In the genomic region with DNA sequence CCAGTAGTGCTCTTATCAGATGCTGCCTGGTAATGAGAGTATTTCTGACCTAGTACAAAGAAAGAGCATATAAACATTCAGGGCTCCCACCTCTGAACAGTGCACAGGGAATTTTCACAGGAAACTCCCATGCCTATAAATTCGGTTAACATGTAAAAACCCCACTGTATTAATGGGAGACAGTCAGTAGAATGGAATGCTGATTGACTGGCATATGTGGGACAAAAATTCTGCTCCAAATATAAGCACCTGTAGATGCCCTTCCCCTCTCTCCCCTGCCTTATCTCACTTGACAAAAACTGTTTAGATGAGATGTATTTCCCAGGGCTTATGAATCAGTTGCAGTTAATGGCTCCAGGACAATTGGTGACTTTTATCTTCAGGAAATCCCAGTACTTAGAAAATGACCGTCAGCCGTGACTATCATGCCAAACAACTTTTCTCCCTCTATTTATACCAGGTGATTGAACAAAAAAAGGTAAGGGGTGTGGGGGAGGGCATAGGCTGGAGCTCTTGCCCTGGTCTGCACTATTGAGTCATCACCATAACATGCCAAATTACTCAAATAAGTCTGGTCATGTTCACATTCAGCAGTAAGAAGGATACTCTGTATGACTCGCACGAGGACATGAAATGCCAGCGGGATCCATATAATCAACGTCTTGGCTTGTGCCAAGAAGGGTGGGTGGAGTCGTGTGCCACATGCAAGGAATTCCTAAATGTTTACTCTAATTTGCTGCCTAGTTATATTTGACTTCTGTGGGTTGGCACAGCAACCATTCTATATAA, we compare ENCODE assay signal across 13 cellular contexts.
DNase-seq lines count a peak whose midpoint lies in the region; ATAC-seq and TF ChIP-seq lines count a peak whose summit lies in the region.
"Had no signal": no experiment of that assay in that cellular context is flagged by ENCODE, and none has a peak within 500 bp of the region (broad histone marks: within the 10 kb centered on the region; RNA-seq: fewer than 3 reads in every experiment).

No MANE protein-coding gene starts in this region.

- no peaks in the 10 kb centered on the region for H3K9me3 Mint-ChIP-seq in chondrocyte (ENCODE audit: low read depth)
- H3K9me3 Mint-ChIP-seq in activated CD4-positive, alpha-beta T cell treated with anti-CD3 and anti-CD28 coated beads, Interleukin-2, amount 10 ng/mL, durations not matched to agents 7 days and 5 days = no peaks in the 10 kb centered on the region

- H3K4me1 Mint-ChIP-seq in chondrocyte (ENCODE audit: low read depth) = peaks cover 36% of the 10 kb centered on the region
- H3K4me1 Mint-ChIP-seq in activated CD4-positive, alpha-beta T cell treated with anti-CD3 and anti-CD28 coated beads, Interleukin-2, amount 10 ng/mL, durations not matched to agents 7 days and 5 days = no peaks in the 10 kb centered on the region

- intact Hi-C loops in left lung (cut with DNase I) (no loop called here), left ventricle myocardium inferior (cut with micrococcal nuclease) (no loop called here)

- H3K27ac ChIP-seq in left lung = no peak overlapping the region
- H3K27ac ChIP-seq in left ventricle myocardium inferior (replicated peaks) = no peak overlapping the region
- H3K27ac ChIP-seq: BLaER1 treated with 17β-estradiol and CSF1 and Interleukin-3, amounts not matched to agents 10 nM and 100 nM; neural progenitor cell had no signal

- no peak for TF ChIP-seq POLR2A in GM18505 (IDR thresholded peaks at IDR 0.05; ENCODE audit: borderline replicate concordance, extremely low read depth, insufficient read depth, insufficient read length)

- no peaks in the 10 kb centered on the region for H3K27me3 ChIP-seq in left lung
- no peaks in the 10 kb centered on the region for H3K27me3 ChIP-seq in left ventricle myocardium inferior (ENCODE audit: low read depth)
- H3K27me3 ChIP-seq: BLaER1 treated with 17β-estradiol and CSF1 and Interleukin-3, amounts not matched to agents 10 nM and 100 nM; neural progenitor cell had no signal

- ATAC-seq in left lung (peak; percentile 72), GM18505 (IDR thresholded peaks at IDR 0.05; ENCODE audit: unreplicated experiment) (no peak)

- POLR2A ChIA-PET in activated CD4-positive, alpha-beta T cell treated with anti-CD3 and anti-CD28 coated beads, Interleukin-2, amount 10 ng/mL, durations not matched to agents 7 days and 5 days (lab: Charles Lee) = no interaction called here

- CTCF ChIA-PET in activated CD4-positive, alpha-beta T cell treated with anti-CD3 and anti-CD28 coated beads, Interleukin-2, amount 10 ng/mL, durations not matched to agents 7 days and 5 days (lab: Charles Lee) = no interaction called here

- H3K4me1 ChIP-seq in left lung (no peaks in the 10 kb centered on the region), left ventricle myocardium inferior (peaks cover 10% of the 10 kb centered on the region)

- H3K36me3 ChIP-seq in left lung (no peaks in the 10 kb centered on the region), left ventricle myocardium inferior (no peaks in the 10 kb centered on the region)
- H3K36me3 ChIP-seq: BLaER1 treated with 17β-estradiol and CSF1 and Interleukin-3, amounts not matched to agents 10 nM and 100 nM; neural progenitor cell had no signal

- H3K9me3 ChIP-seq in left lung (no peaks in the 10 kb centered on the region), left ventricle myocardium inferior (replicated peaks) (no peaks in the 10 kb centered on the region)

- H3K4me3 Mint-ChIP-seq in chondrocyte (ENCODE audit: unreplicated experiment) = no peak overlapping the region
- no peak overlapping the region for H3K4me3 Mint-ChIP-seq in activated CD4-positive, alpha-beta T cell treated with anti-CD3 and anti-CD28 coated beads, Interleukin-2, amount 10 ng/mL, durations not matched to agents 7 days and 5 days
- H3K4me3 Mint-ChIP-seq: activated T-helper 1 cell treated with anti-CD3 and anti-CD28 coated beads, Interleukin-12 subunit alpha, Interleukin-12 subunit beta, Interleukin-2, Interleukin-4 antibody, amounts not matched to agents 30 ng/mL and 10 ng/mL and 1 ng/mL, durations not matched to agents 14 hours and 24 hours and 36 hours; neural progenitor cell had no signal

- no peaks in the 10 kb centered on the region for H3K27me3 Mint-ChIP-seq in chondrocyte (ENCODE audit: low read depth)
- H3K27me3 Mint-ChIP-seq in activated CD4-positive, alpha-beta T cell treated with anti-CD3 and anti-CD28 coated beads, Interleukin-2, amount 10 ng/mL, durations not matched to agents 7 days and 5 days = no peaks in the 10 kb centered on the region

- H3K27ac Mint-ChIP-seq in chondrocyte (ENCODE audit: unreplicated experiment) = peak overlapping the region; percentile 60
- no peak overlapping the region for H3K27ac Mint-ChIP-seq in activated CD4-positive, alpha-beta T cell treated with anti-CD3 and anti-CD28 coated beads, Interleukin-2, amount 10 ng/mL, durations not matched to agents 7 days and 5 days
- H3K27ac Mint-ChIP-seq: activated T-helper 1 cell treated with anti-CD3 and anti-CD28 coated beads, Interleukin-12 subunit alpha, Interleukin-12 subunit beta, Interleukin-2, Interleukin-4 antibody, amounts not matched to agents 30 ng/mL and 10 ng/mL and 1 ng/mL, durations not matched to agents 14 hours and 24 hours and 36 hours; neural progenitor cell had no signal

- peak; percentile 46 for DNase-seq in AG08396 (ENCODE audit: low spot score)
- peak; percentile 85 for DNase-seq in M059J (ENCODE audit: low read depth)
- no peak for DNase-seq in chondrocyte (ENCODE audit: low spot score)
- no peak for DNase-seq in left lung
- DNase-seq in activated CD4-positive, alpha-beta T cell treated with anti-CD3 and anti-CD28 coated beads, Interleukin-2, amount 10 ng/mL, durations not matched to agents 7 days and 5 days = no peak
- no peak for DNase-seq in left ventricle myocardium inferior
- no peak for DNase-seq in NCI-H82 (lab: John Stamatoyannopoulos, UW)
- DNase-seq: NCI-H1436; stimulated activated CD4-positive, alpha-beta T cell treated with anti-CD3 and anti-CD28 coated beads, Interleukin-4, amount 100 ng/mL, for 1 hour had no signal

- H3K4me3 ChIP-seq in left lung (no peak overlapping the region), left ventricle myocardium inferior (no peak overlapping the region)
- H3K4me3 ChIP-seq: BLaER1 treated with 17β-estradiol and CSF1 and Interleukin-3, amounts not matched to agents 10 nM and 100 nM; neural progenitor cell had no signal

- H3K36me3 Mint-ChIP-seq in chondrocyte (ENCODE audit: low read depth) = no peaks in the 10 kb centered on the region
- H3K36me3 Mint-ChIP-seq in activated CD4-positive, alpha-beta T cell treated with anti-CD3 and anti-CD28 coated beads, Interleukin-2, amount 10 ng/mL, durations not matched to agents 7 days and 5 days (ENCODE audit: low read depth) = no peaks in the 10 kb centered on the region
- H3K36me3 Mint-ChIP-seq: neural progenitor cell had no signal

- no peak for TF ChIP-seq CTCF in chondrocyte (IDR thresholded peaks at IDR 0.05)
- TF ChIP-seq CTCF in left lung (IDR thresholded peaks at IDR 0.05) = no peak
- TF ChIP-seq CTCF in left ventricle myocardium inferior (IDR thresholded peaks at IDR 0.05; ENCODE audit: borderline replicate concordance) = no peak

Comparison
In these comparisons a context has a peak if more than half of its experiments do, and no peak if none do; other contexts are left out.
1. DNase-seq: peak in AG08396 (single experiment) and M059J (single experiment); none in chondrocyte (single experiment), left lung (0 of 2), activated CD4-positive, alpha-beta T cell treated with anti-CD3 and anti-CD28 coated beads, Interleukin-2, amount 10 ng/mL, durations not matched to agents 7 days and 5 days (single experiment), left ventricle myocardium inferior (single experiment) and NCI-H82 (single experiment).